17 cellular contexts compared by ENCODE assay signal in genomic region chr4:113142351-113142750, GRCh38.
A peak's percentile ranks its signal among the peaks of the same experiment; 100 is the strongest.
DNase-seq lines count a peak whose midpoint lies in the region; ATAC-seq, FAIRE-seq and TF ChIP-seq lines count a peak whose summit lies in the region.
"Had no signal": no experiment of that assay in that cellular context is flagged by ENCODE, and none has a peak within 500 bp of the region (broad histone marks: within the 10 kb centered on the region; RNA-seq: fewer than 3 reads in every experiment).

No MANE protein-coding gene starts in this region.

- no peaks in the 10 kb centered on the region for H3K9me3 ChIP-seq in A549
- H3K9me3 ChIP-seq in HUES48 (ENCODE audit: control insufficient read depth, insufficient read depth, low read length), result no peaks in the 10 kb centered on the region
- H3K9me3 ChIP-seq in osteoblast (ENCODE audit: low read depth, low read length), result no peaks in the 10 kb centered on the region
- H3K9me3 ChIP-seq: right atrium auricular region, upper lobe of left lung had no signal

- FAIRE-seq in A549 (lab: Jason Lieb, UNC), result no peak
- FAIRE-seq: D721Med had no signal

- H3K27me3 ChIP-seq in HUES48 (ENCODE audit: control insufficient read depth, insufficient read depth, low read length), result no peaks in the 10 kb centered on the region
- H3K27me3 ChIP-seq in osteoblast (ENCODE audit: insufficient read depth, low read length), result no peaks in the 10 kb centered on the region
- H3K27me3 ChIP-seq: right atrium auricular region, upper lobe of left lung had no signal

- no peak for ATAC-seq in A549
- ATAC-seq: Right ventricle myocardium inferior had no signal

- no peak for DNase-seq in A549 (ENCODE audit: low read depth in 1 of 2, low spot score in 1 of 2)
- DNase-seq in chondrocyte (ENCODE audit: low spot score), result no peak
- DNase-seq in osteoblast (ENCODE audit: insufficient read length, low spot score, missing footprints), result no peak
- DNase-seq in activated CD4-positive, alpha-beta memory T cell treated with anti-CD3 and anti-CD28 coated beads for 36 hours, result no peak
- no peak for DNase-seq in central memory CD4-positive, alpha-beta T cell
- no peak for DNase-seq in HT-29 (ENCODE audit: low spot score)
- no peak for DNase-seq in CD1c-positive myeloid dendritic cell (ENCODE audit: extremely low spot score)
- DNase-seq: effector memory CD4-positive, alpha-beta T cell; MM.1S; naive B cell; upper lobe of left lung had no signal

- TF ChIP-seq RAD21 in A549 (conservative IDR thresholded peaks at IDR 0.05 in 1 of 2, IDR thresholded peaks at IDR 0.05 in 1 of 2), result no peak

- CTCF ChIA-PET in A549 (lab: Yijun Ruan, JAX), result interaction anchor here (0.7 to 1.3 kb wide), 3 partner anchors 11 to 19 kb away, joined by 3 read pairs; no protein-coding TSS in a partner anchor
- CTCF ChIA-PET in activated CD4-positive, alpha-beta memory T cell treated with anti-CD3 and anti-CD28 coated beads for 36 hours (lab: Charles Lee), result no interaction called here

- no peak for TF ChIP-seq POLR2A in A549 (IDR thresholded peaks at IDR 0.05; ENCODE audit: low read length)

- H3K27ac Mint-ChIP-seq in chondrocyte (ENCODE audit: unreplicated experiment), result peak overlapping the region; percentile 62
- H3K27ac Mint-ChIP-seq in activated CD4-positive, alpha-beta memory T cell treated with anti-CD3 and anti-CD28 coated beads for 36 hours, result no peak overlapping the region
- H3K27ac Mint-ChIP-seq: activated naive CD4-positive, alpha-beta T cell treated with anti-CD3 and anti-CD28 coated beads, Interleukin-2, amount 50 U/mL, for 24 hours had no signal

- peaks cover 57% of the 10 kb centered on the region for H3K4me1 Mint-ChIP-seq in chondrocyte (ENCODE audit: low read depth)
- no peaks in the 10 kb centered on the region for H3K4me1 Mint-ChIP-seq in activated CD4-positive, alpha-beta memory T cell treated with anti-CD3 and anti-CD28 coated beads for 36 hours (ENCODE audit: low read depth)
- H3K4me1 Mint-ChIP-seq: activated naive CD4-positive, alpha-beta T cell treated with anti-CD3 and anti-CD28 coated beads, Interleukin-2, amount 50 U/mL, for 24 hours; naive B cell had no signal

- peaks cover 21% of the 10 kb centered on the region for H3K4me1 ChIP-seq in A549
- peaks cover 56% of the 10 kb centered on the region for H3K4me1 ChIP-seq in HUES48 (ENCODE audit: control insufficient read depth, insufficient read depth, low read length)
- H3K4me1 ChIP-seq in osteoblast (ENCODE audit: insufficient read depth, low read length), result peaks cover 19% of the 10 kb centered on the region

- POLR2A ChIA-PET in A549 (lab: Yijun Ruan, JAX), result no interaction called here
- POLR2A ChIA-PET in activated CD4-positive, alpha-beta memory T cell treated with anti-CD3 and anti-CD28 coated beads for 36 hours (lab: Charles Lee), result no interaction called here

- H3K4me3 ChIP-seq in A549 (no peak overlapping the region), HUES48 (ENCODE audit: low read depth, low read length) (no peak overlapping the region), osteoblast (ENCODE audit: insufficient read depth, low read length) (no peak overlapping the region)
- H3K4me3 ChIP-seq: right atrium auricular region, upper lobe of left lung had no signal

- H2AFZ ChIP-seq in osteoblast (ENCODE audit: low read length), result no peak overlapping the region

- H3K4me2 ChIP-seq in A549 (peak overlapping the region; percentile 54), osteoblast (ENCODE audit: insufficient read depth, low read length) (peak overlapping the region; percentile 66)

- no peak overlapping the region for H3K9ac ChIP-seq in HUES48 (ENCODE audit: low read depth, low read length)

- H3K36me3 ChIP-seq in HUES48 (ENCODE audit: control insufficient read depth, insufficient read depth, low read length) (no peaks in the 10 kb centered on the region), osteoblast (ENCODE audit: insufficient read depth, low read length) (no peaks in the 10 kb centered on the region)
- H3K36me3 ChIP-seq: right atrium auricular region, upper lobe of left lung had no signal

- intact Hi-C loops in activated CD4-positive, alpha-beta memory T cell treated with anti-CD3 and anti-CD28 coated beads for 36 hours (cut with micrococcal nuclease), result no loop called here

- 80% methylated on average over 3 of the region's 3 CpGs for whole genome bisulfite sequencing in A549 (ENCODE audit: missing lambda C conversion rate)

- no peak overlapping the region for H3K4me3 Mint-ChIP-seq in chondrocyte (ENCODE audit: unreplicated experiment)
- no peak overlapping the region for H3K4me3 Mint-ChIP-seq in activated CD4-positive, alpha-beta memory T cell treated with anti-CD3 and anti-CD28 coated beads for 36 hours
- H3K4me3 Mint-ChIP-seq: activated naive CD4-positive, alpha-beta T cell treated with anti-CD3 and anti-CD28 coated beads, Interleukin-2, amount 50 U/mL, for 24 hours; naive B cell had no signal

- TF ChIP-seq CTCF in A549 (IDR thresholded peaks at IDR 0.05) (no peak), chondrocyte (IDR thresholded peaks at IDR 0.05) (no peak), osteoblast (IDR thresholded peaks at IDR 0.05; ENCODE audit: extremely low read depth, low read depth, low read length) (no peak)

- no peak overlapping the region for H3K27ac ChIP-seq in A549
- peak overlapping the region; percentile 24 for H3K27ac ChIP-seq in HUES48 (ENCODE audit: low read depth, low read length)
- H3K27ac ChIP-seq in osteoblast (ENCODE audit: low read depth, low read length), result peak overlapping the region; percentile 34
- H3K27ac ChIP-seq: C4-2B, upper lobe of left lung had no signal

- no peaks in the 10 kb centered on the region for H4K20me1 ChIP-seq in osteoblast (ENCODE audit: insufficient read depth, low read length)

- H3K36me3 Mint-ChIP-seq in chondrocyte (ENCODE audit: low read depth), result no peaks in the 10 kb centered on the region
- H3K36me3 Mint-ChIP-seq in activated CD4-positive, alpha-beta memory T cell treated with anti-CD3 and anti-CD28 coated beads for 36 hours, result no peaks in the 10 kb centered on the region
- H3K36me3 Mint-ChIP-seq: activated naive CD4-positive, alpha-beta T cell treated with anti-CD3 and anti-CD28 coated beads, Interleukin-2, amount 50 U/mL, for 24 hours; naive B cell had no signal

- H3K79me2 ChIP-seq in osteoblast (ENCODE audit: insufficient read depth, low read length), result no peaks in the 10 kb centered on the region

- no peak for TF ChIP-seq EP300 in A549 (IDR thresholded peaks at IDR 0.05)

- no peaks in the 10 kb centered on the region for H3K27me3 Mint-ChIP-seq in chondrocyte (ENCODE audit: low read depth)
- H3K27me3 Mint-ChIP-seq in activated CD4-positive, alpha-beta memory T cell treated with anti-CD3 and anti-CD28 coated beads for 36 hours, result no peaks in the 10 kb centered on the region
- H3K27me3 Mint-ChIP-seq: activated naive CD4-positive, alpha-beta T cell treated with anti-CD3 and anti-CD28 coated beads, Interleukin-2, amount 50 U/mL, for 24 hours; naive B cell had no signal

- no peaks in the 10 kb centered on the region for H3K9me3 Mint-ChIP-seq in chondrocyte (ENCODE audit: low read depth)
- H3K9me3 Mint-ChIP-seq in activated CD4-positive, alpha-beta memory T cell treated with anti-CD3 and anti-CD28 coated beads for 36 hours, result no peaks in the 10 kb centered on the region
- H3K9me3 Mint-ChIP-seq: activated naive CD4-positive, alpha-beta T cell treated with anti-CD3 and anti-CD28 coated beads, Interleukin-2, amount 50 U/mL, for 24 hours; naive B cell had no signal

TF ChIP-seq in A549, 52 proteins besides CTCF, POLR2A, EP300 and RAD21:
- TF ChIP-seq ESRRA (IDR thresholded peaks at IDR 0.05; ENCODE audit: borderline replicate concordance, low read length) (no peak), ZFP36 (IDR thresholded peaks at IDR 0.05; ENCODE audit: borderline replicate concordance, partially characterized antibody) (no peak), ELK1 (IDR thresholded peaks at IDR 0.05; ENCODE audit: low read depth, low read length) (no peak), FOSL2 (IDR thresholded peaks at IDR 0.05) (no peak), FOSL2 (CRISPR knock-in tag; IDR thresholded peaks at IDR 0.05) (no peak), ZSCAN20 (CRISPR knock-in tag; IDR thresholded peaks at IDR 0.05) (no peak), HOXB13 (CRISPR knock-in tag; IDR thresholded peaks at IDR 0.05; ENCODE audit: low read depth) (no peak), CHD2 (IDR thresholded peaks at IDR 0.05; ENCODE audit: low read length, partially characterized antibody) (no peak), HDAC2 (IDR thresholded peaks at IDR 0.05) (no peak), CEBPB (IDR thresholded peaks at IDR 0.05) (no peak), PBX3 (IDR thresholded peaks at IDR 0.05) (no peak), TP53 (CRISPR knock-in tag; IDR thresholded peaks at IDR 0.05) (no peak), PHF8 (IDR thresholded peaks at IDR 0.05; ENCODE audit: borderline replicate concordance, low read depth) (no peak), ZC3H11A (IDR thresholded peaks at IDR 0.05) (no peak)

Comparison
In these comparisons a context has a peak if more than half of its experiments do, and no peak if none do; other contexts are left out.
1. H3K27ac ChIP-seq: peak in HUES48 (single experiment) and osteoblast (single experiment); none in A549 (0 of 2).